8 cellular contexts compared by ENCODE assay signal in the genomic region with DNA sequence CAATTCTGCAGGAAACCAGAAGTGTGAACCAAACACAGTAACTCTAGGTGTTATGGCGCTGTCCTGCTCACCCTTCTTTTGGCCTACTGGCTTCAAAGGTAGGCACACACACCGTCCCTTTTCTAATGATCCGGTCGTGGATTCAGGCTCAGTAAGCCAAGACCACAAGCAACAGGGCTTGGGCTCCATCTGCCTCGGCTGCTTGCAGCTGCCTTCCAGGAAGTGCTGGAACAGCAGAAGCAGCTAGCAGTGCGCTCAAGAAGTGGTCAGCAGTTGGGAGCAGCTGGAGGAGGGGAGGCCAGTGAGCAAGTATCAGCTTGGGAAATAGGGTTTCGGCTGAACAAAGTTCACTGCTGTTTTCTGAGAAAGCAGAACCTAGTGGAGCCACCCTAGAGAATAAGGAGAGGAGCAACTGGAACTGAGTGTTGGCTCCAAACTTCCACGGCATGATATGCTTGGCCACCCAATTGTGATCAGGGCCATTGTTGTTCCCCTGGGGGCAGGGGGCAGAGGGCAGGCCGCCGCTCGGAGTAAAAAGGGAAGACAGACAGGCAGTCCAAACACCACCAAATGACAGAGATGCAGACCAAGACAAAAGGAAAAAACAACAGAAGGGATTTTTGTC.
DNase-seq lines count a peak whose midpoint lies in the region; ATAC-seq and TF ChIP-seq lines count a peak whose summit lies in the region.

No MANE protein-coding gene starts in this region.

- no peak overlapping the region for H3K23ac ChIP-seq in trophoblast cell (ENCODE audit: low read length)

- no peak overlapping the region for H3K9ac ChIP-seq in GM23248
- H3K9ac ChIP-seq in trophoblast cell (ENCODE audit: low read length): no peak overlapping the region

- H3K36me3 ChIP-seq in GM23248 (ENCODE audit: low read depth) (no peaks in the 10 kb centered on the region), trophoblast cell (ENCODE audit: control insufficient read depth in 1 of 2, insufficient read depth in 2 of 2, low read length in 2 of 2) (no peaks in the 10 kb centered on the region)

- H4K12ac ChIP-seq in trophoblast cell (ENCODE audit: low read depth, low read length): no peak overlapping the region

- H4K8ac ChIP-seq in trophoblast cell (ENCODE audit: low read depth, low read length): peak overlapping the region; percentile 11

- H4K20me1 ChIP-seq in GM23248 (ENCODE audit: insufficient read depth): no peaks in the 10 kb centered on the region

- H3K14ac ChIP-seq in trophoblast cell (ENCODE audit: low read length): peak overlapping the region; percentile 55

- WGBS in GM23248 (ENCODE audit: low coverage in 1 of 2, low lambda C conversion rate in 2 of 2, missing lambda C conversion rate in 2 of 2), 2 experiments: 85 to 86% methylated on average over 11 of the region's 11 CpGs
- WGBS in trophoblast cell (ENCODE audit: extremely low coverage, insufficient coverage, insufficient read length): no CpG with 5 or more reads among the region's 11 CpGs

- in situ Hi-C loops in GM23248 (cut with MboI): no loop called here

- peak; percentile 44 for DNase-seq in AG10803 (ENCODE audit: low read depth)
- DNase-seq in GM23248: no peak
- DNase-seq in SKM-1 treated with dmso at 0.1 percent for 144 hours (lab: John Stamatoyannopoulos, UW; ENCODE audit: unreplicated experiment): peak; percentile 96
- DNase-seq in fibroblast of mammary gland (ENCODE audit: low read depth): peak; percentile 81
- DNase-seq in trophoblast cell: peak in 1 of 2 donors; percentile 23
- no peak for DNase-seq in dedifferentiated amniotic fluid mesenchymal stem cell (ENCODE audit: extremely low spot score)
- DNase-seq in hepatic stellate cell (ENCODE audit: low spot score): no peak

- H3K79me1 ChIP-seq in trophoblast cell (ENCODE audit: low read length): peaks cover 36% of the 10 kb centered on the region

- H3K4me1 ChIP-seq in GM23248 (ENCODE audit: insufficient read depth) (peaks cover 25% of the 10 kb centered on the region), trophoblast cell (ENCODE audit: control insufficient read depth in 1 of 2, insufficient read depth in 2 of 2, low read length in 2 of 2) (peaks cover 33% of the 10 kb centered on the region in 2 experiments)

- H3K27me3 ChIP-seq in GM23248 (replicated peaks; ENCODE audit: insufficient read depth) (no peaks in the 10 kb centered on the region), trophoblast cell (ENCODE audit: insufficient read depth, low read length) (no peaks in the 10 kb centered on the region)

- H4K91ac ChIP-seq in trophoblast cell (ENCODE audit: low read depth, low read length): peak overlapping the region; percentile 44

- H3K27ac ChIP-seq in GM23248 (no peak overlapping the region), trophoblast cell (ENCODE audit: low read depth, low read length) (no peak overlapping the region)

- H3F3A ChIP-seq in GM23248 (ENCODE audit: insufficient read depth): 0 out of 2 replicates have a peak, but pooled peaks cover 10% of the 10 kb centered on the region

- H3K4me3 ChIP-seq in AG10803 (ENCODE audit: low read length): no peak overlapping the region
- H3K4me3 ChIP-seq in GM23248: no peak overlapping the region
- no peak overlapping the region for H3K4me3 ChIP-seq in fibroblast of mammary gland (ENCODE audit: control insufficient read depth, low read depth, low read length)
- H3K4me3 ChIP-seq in trophoblast cell (ENCODE audit: low read depth, low read length): no peak overlapping the region

- peak overlapping the region; percentile 45 for H3K18ac ChIP-seq in trophoblast cell (ENCODE audit: low read length)

- H3K4me2 ChIP-seq in GM23248 (ENCODE audit: unreplicated experiment): peak overlapping the region; percentile 11
- H3K4me2 ChIP-seq in trophoblast cell (ENCODE audit: low read length): no peak overlapping the region

- H3K4ac ChIP-seq in trophoblast cell (ENCODE audit: low read depth, low read length): no peak overlapping the region

- no peak for ATAC-seq in GM18858 (IDR thresholded peaks at IDR 0.05; ENCODE audit: unreplicated experiment)

- H2AFZ ChIP-seq in GM23248 (0 out of 2 replicates have a peak overlapping the region, but pooled peaks have one; percentile 13), trophoblast cell (ENCODE audit: insufficient read depth, low read length, poor library complexity) (no peak overlapping the region)

- TF ChIP-seq CTCF in AG10803 (conservative IDR thresholded peaks at IDR 0.05; ENCODE audit: low read length) (no peak), fibroblast of mammary gland (conservative IDR thresholded peaks at IDR 0.05; ENCODE audit: control insufficient read depth, insufficient read depth, low read depth, low read length) (no peak)

- peak overlapping the region; percentile 93 for H2BK12ac ChIP-seq in trophoblast cell (ENCODE audit: low read length)

- H2BK5ac ChIP-seq in trophoblast cell (ENCODE audit: low read depth, low read length, poor library complexity): peak overlapping the region; percentile 22

- H3K9me3 ChIP-seq in GM23248 (ENCODE audit: low read depth): no peaks in the 10 kb centered on the region
- H3K9me3 ChIP-seq in trophoblast cell (ENCODE audit: insufficient read depth, low read depth, low read length): no peaks in the 10 kb centered on the region

- peak overlapping the region; percentile 77 for H2BK120ac ChIP-seq in trophoblast cell (ENCODE audit: insufficient read depth, low read length, poor library complexity)

- no peaks in the 10 kb centered on the region for H3K9me2 ChIP-seq in GM23248 (ENCODE audit: insufficient read depth)

- H3K79me2 ChIP-seq in GM23248 (ENCODE audit: insufficient read depth) (no peaks in the 10 kb centered on the region), trophoblast cell (ENCODE audit: control insufficient read depth, insufficient read depth, low read length, poor library complexity) (peaks cover 12% of the 10 kb centered on the region)

- peak overlapping the region; percentile 65 for H2AK5ac ChIP-seq in trophoblast cell (ENCODE audit: low read length)

Comparison
In these comparisons a context has a peak if more than half of its experiments do, and no peak if none do; other contexts are left out.
1. DNase-seq: peak in AG10803 (single experiment), SKM-1 treated with dmso at 0.1 percent for 144 hours (single experiment) and fibroblast of mammary gland (single experiment); none in GM23248 (single experiment), dedifferentiated amniotic fluid mesenchymal stem cell (single experiment) and hepatic stellate cell (single experiment).